In genomic region chr1:214660900-214661299, GRCh38 we compare ENCODE assay signal across 9 cellular contexts. TPM values are rescaled to one million over a fixed set of nuclear protein-coding genes. Genes with fewer than 3 reads are reported as not detected.
DNase-seq lines count a peak whose midpoint lies in the region; ATAC-seq, FAIRE-seq and TF ChIP-seq lines count a peak whose summit lies in the region.
"Had no signal": no experiment of that assay in that cellular context is flagged by ENCODE, and none has a peak within 500 bp of the region (broad histone marks: within the 10 kb centered on the region; RNA-seq: fewer than 3 reads in every experiment).

No MANE protein-coding gene starts in this region.

- no peak overlapping the region for H3K4me3 Mint-ChIP-seq in natural killer cell

- DNase-seq in AG10803 (ENCODE audit: low read depth), result peak; percentile 97
- DNase-seq in NCI-H1417 treated with DMSO at 0.1 percent for 48 hours (lab: John Stamatoyannopoulos, UW), result peak; percentile 40
- DNase-seq in dedifferentiated amniotic fluid mesenchymal stem cell (ENCODE audit: extremely low spot score), result peak; percentile 43
- peak; percentile 25 for DNase-seq in myocyte (ENCODE audit: low read depth)
- DNase-seq in H54 (ENCODE audit: insufficient read length, low spot score), result no peak
- DNase-seq in GM19238 (ENCODE audit: insufficient read length, low spot score), result no peak
- no peak for DNase-seq in natural killer cell

- ATAC-seq in HG02840 (IDR thresholded peaks at IDR 0.05; ENCODE audit: low FRiP score, unreplicated experiment) (no peak), natural killer cell (no peak)

- no peak overlapping the region for H3K4me3 ChIP-seq in AG10803 (ENCODE audit: low read length)

- no peak overlapping the region for H3K27ac Mint-ChIP-seq in natural killer cell

- H3K4me1 Mint-ChIP-seq in natural killer cell, result no peaks in the 10 kb centered on the region

- H3K36me3 Mint-ChIP-seq in natural killer cell, result no peaks in the 10 kb centered on the region

- TF ChIP-seq POLR2A in H54 (IDR thresholded peaks at IDR 0.05; ENCODE audit: low read depth, low read length), result no peak

- TF ChIP-seq CTCF in AG10803 (conservative IDR thresholded peaks at IDR 0.05; ENCODE audit: low read length), result peak; percentile 87
- TF ChIP-seq CTCF in natural killer cell (IDR thresholded peaks at IDR 0.05), result no peak

- no peaks in the 10 kb centered on the region for H3K27me3 Mint-ChIP-seq in natural killer cell (ENCODE audit: low read depth in 2 of 2)

- FAIRE-seq in H54 (lab: Jason Lieb, UNC), result no peak
- FAIRE-seq: GM18507 had no signal

- no peaks in the 10 kb centered on the region for H3K9me3 Mint-ChIP-seq in natural killer cell

- intact Hi-C loops in natural killer cell (cut with micrococcal nuclease), result no loop called here

RNA-seq across cellular contexts. Expression of gene CENPF, which starts 57.9 kb away (rescaled TPM):
- 2.8 and 3.7 TPM in 2 replicates for total RNA-seq in myocyte
- 0.57 TPM for polyA plus RNA-seq in myocyte (2012)
- 1 to 10 TPM; 3.8 to 6.6 (median 4.0) TPM for total RNA-seq in natural killer cell

Comparison
In these comparisons a context has a peak if more than half of its experiments do, and no peak if none do; other contexts are left out.
1. DNase-seq: peak in AG10803 (single experiment), NCI-H1417 treated with DMSO at 0.1 percent for 48 hours (single experiment), dedifferentiated amniotic fluid mesenchymal stem cell (single experiment) and myocyte (single experiment); none in H54 (single experiment), GM19238 (single experiment) and natural killer cell (single experiment).